Comparison of ENCODE assay signal across 14 cellular contexts in genomic region chr3:48406443-48407431, GRCh38. TPM values are rescaled to one million over a fixed set of nuclear protein-coding genes. Genes with fewer than 3 reads are reported as not detected.
A peak's percentile ranks its signal among the peaks of the same experiment; 100 is the strongest.
DNase-seq lines count a peak whose midpoint lies in the region; ATAC-seq and TF ChIP-seq lines count a peak whose summit lies in the region.
"Had no signal": no experiment of that assay in that cellular context is flagged by ENCODE, and none has a peak within 500 bp of the region (broad histone marks: within the 10 kb centered on the region; RNA-seq: fewer than 3 reads in every experiment).

No MANE protein-coding gene starts in this region.

- TF ChIP-seq POLR2A in spleen (IDR thresholded peaks at IDR 0.05), result no peak

- H3K27ac ChIP-seq in HEK293 (ENCODE audit: extremely low read depth, low read depth, low read length) (no peak overlapping the region), spleen (peak overlapping the region in 6 of 8 donors; percentile 29 to 72 (median 58))

- H3K36me3 Mint-ChIP-seq in activated CD8-positive, alpha-beta T cell treated with anti-CD3 and anti-CD28 coated beads, Interleukin-2, amount 10 ng/mL, durations not matched to agents 7 days and 5 days (ENCODE audit: low read depth), result no peaks in the 10 kb centered on the region
- H3K36me3 Mint-ChIP-seq in activated CD8-positive, alpha-beta T cell treated with anti-CD3 and anti-CD28 coated beads for 36 hours (ENCODE audit: low read depth), result no peaks in the 10 kb centered on the region
- peaks cover 36% of the 10 kb centered on the region for H3K36me3 Mint-ChIP-seq in endothelial cell (ENCODE audit: low read depth, unreplicated experiment)

- POLR2A ChIA-PET in activated CD8-positive, alpha-beta T cell treated with anti-CD3 and anti-CD28 coated beads, Interleukin-2, amount 10 ng/mL, durations not matched to agents 7 days and 5 days (lab: Charles Lee), result interaction anchor here (0.5 to 1.1 kb wide), 2 partner anchors 11 to 101 kb away, joined by 3 to 5 read pairs; no protein-coding TSS in a partner anchor
- POLR2A ChIA-PET in activated CD8-positive, alpha-beta T cell treated with anti-CD3 and anti-CD28 coated beads for 36 hours (lab: Charles Lee), result no interaction called here
- POLR2A ChIA-PET in HEK293 (lab: Yijun Ruan, JAX), result no interaction called here

- H3K4me1 ChIP-seq in HEK293 (ENCODE audit: control insufficient read depth, insufficient read depth, low read length) (no peaks in the 10 kb centered on the region), spleen (peaks cover 0 to 40% (median 16%) of the 10 kb centered on the region in 6 donors)

- no peak for TF ChIP-seq CTCF in activated CD8-positive, alpha-beta T cell treated with anti-CD3 and anti-CD28 coated beads for 36 hours (IDR thresholded peaks at IDR 0.05)
- TF ChIP-seq CTCF in HEK293 (tag by site-specific recombination; IDR thresholded peaks at IDR 0.05) (no peak), endothelial cell (IDR thresholded peaks at IDR 0.05; ENCODE audit: unreplicated experiment) (no peak), spleen (IDR thresholded peaks at IDR 0.05 in 8 of 11, conservative IDR thresholded peaks at IDR 0.05 in 3 of 11) (no peak)

- H3K4me3 ChIP-seq in HEK293 (ENCODE audit: low read depth, low read length), result no peak overlapping the region
- no peak overlapping the region for H3K4me3 ChIP-seq in spleen

- CTCF ChIA-PET in activated CD8-positive, alpha-beta T cell treated with anti-CD3 and anti-CD28 coated beads, Interleukin-2, amount 10 ng/mL, durations not matched to agents 7 days and 5 days (lab: Charles Lee), result interaction anchor here (1.4 to 11.6 kb wide), 2 partner anchors 27 to 135 kb away, joined by 3 to 342 read pairs; partner anchors contain the start of gene PLXNB1
- CTCF ChIA-PET in activated CD8-positive, alpha-beta T cell treated with anti-CD3 and anti-CD28 coated beads for 36 hours (lab: Charles Lee), result interaction anchor here (12.8 kb wide), 1 partner anchor 28 kb away, joined by 312 read pairs; no protein-coding TSS in a partner anchor
- CTCF ChIA-PET in HEK293 (lab: Yijun Ruan, JAX), result interaction anchor here (0.5 to 5.1 kb wide), 5 partner anchors 11 to 212 kb away, joined by 3 to 28 read pairs (median 3); no protein-coding TSS in a partner anchor

- no peaks in the 10 kb centered on the region for H3K9me3 Mint-ChIP-seq in activated CD8-positive, alpha-beta T cell treated with anti-CD3 and anti-CD28 coated beads, Interleukin-2, amount 10 ng/mL, durations not matched to agents 7 days and 5 days (ENCODE audit: insufficient read depth)
- H3K9me3 Mint-ChIP-seq in activated CD8-positive, alpha-beta T cell treated with anti-CD3 and anti-CD28 coated beads for 36 hours, result no peaks in the 10 kb centered on the region
- H3K9me3 Mint-ChIP-seq in endothelial cell (ENCODE audit: unreplicated experiment), result no peaks in the 10 kb centered on the region

- no peaks in the 10 kb centered on the region for H3K9me3 ChIP-seq in HEK293 (ENCODE audit: control insufficient read depth, insufficient read depth, low read depth, low read length)
- no peaks in the 10 kb centered on the region for H3K9me3 ChIP-seq in spleen

- DNase-seq in activated CD8-positive, alpha-beta T cell treated with anti-CD3 and anti-CD28 coated beads, Interleukin-2, amount 10 ng/mL, durations not matched to agents 7 days and 5 days, result no peak
- DNase-seq in activated CD8-positive, alpha-beta T cell treated with anti-CD3 and anti-CD28 coated beads for 36 hours, result no peak
- peak; percentile 3 for DNase-seq in endothelial cell (ENCODE audit: low spot score)
- DNase-seq in spleen, result peak; percentile 51
- DNase-seq in HUDEP-2 (lab: John Stamatoyannopoulos, UW; ENCODE audit: unreplicated experiment in 76 of 76), result no peak
- DNase-seq: hippocampal formation, T1000 had no signal

- no peaks in the 10 kb centered on the region for H3K27me3 ChIP-seq in spleen (replicated peaks in 1 of 7)

- peak overlapping the region; percentile 43 for H3K27ac Mint-ChIP-seq in activated CD8-positive, alpha-beta T cell treated with anti-CD3 and anti-CD28 coated beads, Interleukin-2, amount 10 ng/mL, durations not matched to agents 7 days and 5 days
- no peak overlapping the region for H3K27ac Mint-ChIP-seq in activated CD8-positive, alpha-beta T cell treated with anti-CD3 and anti-CD28 coated beads for 36 hours
- peak overlapping the region; percentile 48 for H3K27ac Mint-ChIP-seq in endothelial cell (ENCODE audit: unreplicated experiment)

- no peak for ATAC-seq in activated CD8-positive, alpha-beta T cell treated with anti-CD3 and anti-CD28 coated beads, Interleukin-2, amount 10 ng/mL, durations not matched to agents 7 days and 5 days
- ATAC-seq in activated CD8-positive, alpha-beta T cell treated with anti-CD3 and anti-CD28 coated beads for 36 hours, result no peak
- ATAC-seq in GM21786 (IDR thresholded peaks at IDR 0.05; ENCODE audit: unreplicated experiment) (no peak), GM18502 (IDR thresholded peaks at IDR 0.05; ENCODE audit: poor library complexity, unreplicated experiment) (no peak)

- 75 to 82% (median 77%) methylated on average over 16 to 18 of the region's 18 CpGs for WGBS in spleen, 5 donors

- H3K4me3 Mint-ChIP-seq in activated CD8-positive, alpha-beta T cell treated with anti-CD3 and anti-CD28 coated beads, Interleukin-2, amount 10 ng/mL, durations not matched to agents 7 days and 5 days, result no peak overlapping the region
- no peak overlapping the region for H3K4me3 Mint-ChIP-seq in activated CD8-positive, alpha-beta T cell treated with anti-CD3 and anti-CD28 coated beads for 36 hours
- no peak overlapping the region for H3K4me3 Mint-ChIP-seq in endothelial cell (ENCODE audit: unreplicated experiment)

- intact Hi-C loops in activated CD8-positive, alpha-beta T cell treated with anti-CD3 and anti-CD28 coated beads for 36 hours (cut with micrococcal nuclease), result no loop called here
- intact Hi-C loops in spleen (cut with DNase I; ENCODE audit: low total_unique reads), result no loop called here

- H3K36me3 ChIP-seq in HEK293 (ENCODE audit: control insufficient read depth in 2 of 2, insufficient read depth in 1 of 2, low read length in 2 of 2) (peaks cover 0 to 66% of the 10 kb centered on the region in 2 experiments; a peak in 1 of 3 replicates), spleen (peaks cover 0 to 54% (median 3%) of the 10 kb centered on the region in 6 donors)

- H3K4me1 Mint-ChIP-seq in activated CD8-positive, alpha-beta T cell treated with anti-CD3 and anti-CD28 coated beads, Interleukin-2, amount 10 ng/mL, durations not matched to agents 7 days and 5 days (ENCODE audit: low read depth), result no peaks in the 10 kb centered on the region
- no peaks in the 10 kb centered on the region for H3K4me1 Mint-ChIP-seq in activated CD8-positive, alpha-beta T cell treated with anti-CD3 and anti-CD28 coated beads for 36 hours (ENCODE audit: low read depth)
- H3K4me1 Mint-ChIP-seq in endothelial cell (ENCODE audit: unreplicated experiment), result peaks cover 10% of the 10 kb centered on the region

- no peaks in the 10 kb centered on the region for H3K27me3 Mint-ChIP-seq in activated CD8-positive, alpha-beta T cell treated with anti-CD3 and anti-CD28 coated beads, Interleukin-2, amount 10 ng/mL, durations not matched to agents 7 days and 5 days (ENCODE audit: low read depth)
- no peaks in the 10 kb centered on the region for H3K27me3 Mint-ChIP-seq in activated CD8-positive, alpha-beta T cell treated with anti-CD3 and anti-CD28 coated beads for 36 hours
- peaks cover 2% of the 10 kb centered on the region for H3K27me3 Mint-ChIP-seq in endothelial cell (ENCODE audit: unreplicated experiment)

RNA-seq across cellular contexts. Expression of gene PLXNB1, which starts 23.1 kb away (rescaled TPM):
- 1 to 10 TPM in 1 of 2 experiments, under 1 TPM in 1; 0.76 to 1.7 TPM for total RNA-seq in activated CD8-positive, alpha-beta T cell treated with anti-CD3 and anti-CD28 coated beads, Interleukin-2, amount 10 ng/mL, durations not matched to agents 7 days and 5 days
- total RNA-seq in activated CD8-positive, alpha-beta T cell treated with anti-CD3 and anti-CD28 coated beads for 36 hours, result 1 to 10 TPM; 3.7 TPM
- total RNA-seq in endothelial cell (ENCODE audit: unreplicated experiment) (68.7 TPM), spleen (10 to 100 TPM; 31.8 to 95.9 (median 58.2) TPM)
- polyA plus RNA-seq in spleen, result 10 to 100 TPM; 12.3 to 58.3 (median 35.8) TPM

RNA-seq across cellular contexts. Expression of gene CCDC51, which starts 33.2 kb away (rescaled TPM):
- total RNA-seq in activated CD8-positive, alpha-beta T cell treated with anti-CD3 and anti-CD28 coated beads, Interleukin-2, amount 10 ng/mL, durations not matched to agents 7 days and 5 days, result 10 to 100 TPM; 16.3 to 16.5 TPM
- total RNA-seq in activated CD8-positive, alpha-beta T cell treated with anti-CD3 and anti-CD28 coated beads for 36 hours, result 10 to 100 TPM; 25.3 to 28.3 TPM
- total RNA-seq in endothelial cell (ENCODE audit: unreplicated experiment), result 11.8 TPM
- 10 to 100 TPM in 6 of 7 donors, 1 to 10 TPM in 1; 8.4 to 22.2 (median 18.7) TPM for total RNA-seq in spleen
- 10 to 100 TPM; 10.2 to 15.8 (median 12.4) TPM for polyA plus RNA-seq in spleen

RNA-seq across cellular contexts. Expression of gene TMA7, which starts 33.3 kb away (rescaled TPM):
- total RNA-seq in activated CD8-positive, alpha-beta T cell treated with anti-CD3 and anti-CD28 coated beads, Interleukin-2, amount 10 ng/mL, durations not matched to agents 7 days and 5 days, result 100 to 1,000 TPM; 339 to 364 TPM
- total RNA-seq in activated CD8-positive, alpha-beta T cell treated with anti-CD3 and anti-CD28 coated beads for 36 hours, result 100 to 1,000 TPM; 312 to 334 TPM
- total RNA-seq in endothelial cell (ENCODE audit: unreplicated experiment), result 326 TPM
- 100 to 1,000 TPM; 145 to 258 (median 170) TPM for total RNA-seq in spleen
- 100 to 1,000 TPM; 606 to 753 (median 701) TPM for polyA plus RNA-seq in spleen

RNA-seq across cellular contexts. Expression of gene FBXW12, which starts 34.7 kb away (rescaled TPM):
- not detected for total RNA-seq in activated CD8-positive, alpha-beta T cell treated with anti-CD3 and anti-CD28 coated beads, Interleukin-2, amount 10 ng/mL, durations not matched to agents 7 days and 5 days
- total RNA-seq in activated CD8-positive, alpha-beta T cell treated with anti-CD3 and anti-CD28 coated beads for 36 hours, result not detected
- total RNA-seq in endothelial cell (ENCODE audit: unreplicated experiment), result not detected
- under 1 TPM in 2 of 7 donors, not detected in 5; 0.33 to 0.42 TPM for total RNA-seq in spleen
- polyA plus RNA-seq in spleen, result not detected
- total RNA-seq: endothelial cell of umbilical vein, liver, NCI-H460, RPMI7951 had no signal
- polyA plus RNA-seq: endothelial cell of umbilical vein, liver had no signal

RNA-seq across cellular contexts. Expression of gene ATRIP, which starts 39.8 kb away (rescaled TPM):
- total RNA-seq in activated CD8-positive, alpha-beta T cell treated with anti-CD3 and anti-CD28 coated beads, Interleukin-2, amount 10 ng/mL, durations not matched to agents 7 days and 5 days, result 10 to 100 TPM; 18.8 to 20.3 TPM
- 10 to 100 TPM; 12.4 to 15.0 TPM for total RNA-seq in activated CD8-positive, alpha-beta T cell treated with anti-CD3 and anti-CD28 coated beads for 36 hours
- total RNA-seq in endothelial cell (ENCODE audit: unreplicated experiment) (11.2 TPM), spleen (10 to 100 TPM in 1 of 7 donors, 1 to 10 TPM in 6; 6.4 to 10.0 (median 7.0) TPM)
- 1 to 10 TPM; 5.2 to 5.7 (median 5.2) TPM for polyA plus RNA-seq in spleen

Comparison
In these comparisons a context has a peak if more than half of its experiments do, and no peak if none do; other contexts are left out.
1. DNase-seq: peak in endothelial cell (single experiment) and spleen (single experiment); none in activated CD8-positive, alpha-beta T cell treated with anti-CD3 and anti-CD28 coated beads, Interleukin-2, amount 10 ng/mL, durations not matched to agents 7 days and 5 days (single experiment), activated CD8-positive, alpha-beta T cell treated with anti-CD3 and anti-CD28 coated beads for 36 hours (single experiment) and HUDEP-2 (0 of 76).
2. RNA of gene PLXNB1, which starts 23.1 kb away (total RNA-seq): 68.7 TPM in endothelial cell (single experiment) and 31.8 to 95.9 TPM in spleen; 3.7 TPM in activated CD8-positive, alpha-beta T cell treated with anti-CD3 and anti-CD28 coated beads for 36 hours and 0.76 to 1.7 TPM in activated CD8-positive, alpha-beta T cell treated with anti-CD3 and anti-CD28 coated beads, Interleukin-2, amount 10 ng/mL, durations not matched to agents 7 days and 5 days; every median in the first group is over 4 times any median in the second.